ENCODE assay signal across 8 cellular contexts in the genomic region with DNA sequence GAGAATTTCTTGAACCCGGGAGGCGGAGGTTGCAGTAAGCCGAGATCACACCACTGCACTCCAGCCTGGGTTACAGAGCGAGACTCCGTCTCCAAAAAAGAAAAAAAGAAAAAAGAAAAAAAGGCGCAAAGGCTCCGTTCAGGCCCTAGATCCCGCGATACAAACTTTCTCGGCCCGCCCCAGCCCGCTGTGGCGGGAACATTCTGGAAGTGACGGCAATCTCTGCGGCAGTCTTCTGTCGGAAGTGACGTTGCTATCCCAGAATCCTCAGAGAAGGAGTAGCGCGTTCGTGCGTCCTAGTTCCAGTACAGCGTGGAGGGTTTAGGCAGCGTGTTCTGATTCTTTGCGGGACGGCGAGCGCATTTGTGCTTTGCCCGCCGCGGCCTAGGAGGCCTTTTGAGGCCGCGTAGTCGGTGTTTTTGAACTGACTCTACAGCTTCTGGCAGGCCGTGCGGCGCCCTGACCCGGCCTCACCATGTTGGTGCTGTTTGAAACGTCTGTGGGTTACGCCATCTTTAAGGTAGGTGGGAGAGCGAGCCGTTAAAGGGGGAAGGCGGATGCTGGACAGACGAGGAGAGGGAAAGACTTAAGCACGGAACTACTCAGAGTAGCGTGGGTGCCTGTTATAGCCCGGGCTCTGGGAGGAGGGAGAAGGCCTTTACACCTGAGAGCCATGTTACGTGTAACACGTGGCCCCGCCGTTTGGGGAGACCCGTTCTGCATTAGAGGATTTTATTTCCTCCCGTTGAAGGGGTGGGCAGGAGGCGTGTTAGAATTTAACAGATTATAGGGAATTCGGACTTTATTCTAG. TPM values are rescaled to one million over a fixed set of nuclear protein-coding genes. Genes with fewer than 3 reads are reported as not detected.
DNase-seq lines count a peak whose midpoint lies in the region; ATAC-seq and TF ChIP-seq lines count a peak whose summit lies in the region.

A gene with protein sequence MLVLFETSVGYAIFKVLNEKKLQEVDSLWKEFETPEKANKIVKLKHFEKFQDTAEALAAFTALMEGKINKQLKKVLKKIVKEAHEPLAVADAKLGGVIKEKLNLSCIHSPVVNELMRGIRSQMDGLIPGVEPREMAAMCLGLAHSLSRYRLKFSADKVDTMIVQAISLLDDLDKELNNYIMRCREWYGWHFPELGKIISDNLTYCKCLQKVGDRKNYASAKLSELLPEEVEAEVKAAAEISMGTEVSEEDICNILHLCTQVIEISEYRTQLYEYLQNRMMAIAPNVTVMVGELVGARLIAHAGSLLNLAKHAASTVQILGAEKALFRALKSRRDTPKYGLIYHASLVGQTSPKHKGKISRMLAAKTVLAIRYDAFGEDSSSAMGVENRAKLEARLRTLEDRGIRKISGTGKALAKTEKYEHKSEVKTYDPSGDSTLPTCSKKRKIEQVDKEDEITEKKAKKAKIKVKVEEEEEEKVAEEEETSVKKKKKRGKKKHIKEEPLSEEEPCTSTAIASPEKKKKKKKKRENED (plus strand): TSS at position 297 of the 811 bp plus-strand sequence. CDS start 179 bp downstream, at position 476.

- intact Hi-C loops in left lung (cut with DNase I): no loop called here

- ATAC-seq in GM19372 (IDR thresholded peaks at IDR 0.05; ENCODE audit: low read depth, unreplicated experiment) (peak; percentile 84), HG03558 (IDR thresholded peaks at IDR 0.05; ENCODE audit: extremely low read depth, unreplicated experiment) (peak; percentile 74), left lung (peak; percentile 97)

- H3K27ac ChIP-seq in left lung: peak within 1 kb of the TSS; percentile 96 to 99

- DNase-seq in C1 segment of cervical spinal cord (lab: John Stamatoyannopoulos, UW) (peak; percentile 49 to 94 (median 90)), NCI-H748 treated with DMSO at 0.1 percent for 48 hours (lab: John Stamatoyannopoulos, UW) (peak; percentile 87), dermis blood vessel endothelial cell (peak; percentile 97), left lung (peak; percentile 92 to 94)
- DNase-seq in activated CD4-positive, alpha-beta T cell treated with anti-CD3 and anti-CD28 coated beads, Interleukin-2, amount 50 U/mL, for 24 hours (ENCODE audit: low read depth in 1 of 2, low spot score in 1 of 2): peak; percentile 69 to 90
- DNase-seq in stimulated activated CD4-positive, alpha-beta T cell treated with anti-CD3 and anti-CD28 coated beads, Interleukin-2, amount 100 ng/mL, for 48 hours: peak; percentile 77 to 82

- no peaks in the 10 kb centered on the region for H3K36me3 ChIP-seq in left lung

- peaks cover 8 to 32% of the 10 kb centered on the region in 2 donors for H3K4me1 ChIP-seq in left lung

- no peaks in the 10 kb centered on the region for H3K9me3 ChIP-seq in left lung

- peak within 1 kb of the TSS; percentile 82 to 96 for H3K4me3 ChIP-seq in left lung

- no peaks in the 10 kb centered on the region for H3K27me3 ChIP-seq in left lung

- TF ChIP-seq CTCF in left lung (IDR thresholded peaks at IDR 0.05): no peak

RNA-seq across cellular contexts. Expression of the gene that starts here (rescaled TPM):
- 55.1 and 61.6 TPM in 2 replicates for total RNA-seq in dermis blood vessel endothelial cell
- 10 to 100 TPM; 35.3 to 61.4 TPM for total RNA-seq in left lung

Comparison
In these comparisons a context has a peak if more than half of its experiments do, and no peak if none do; other contexts are left out.
1. Peak in every context shown above with its lines: DNase-seq, ATAC-seq, H3K4me3 ChIP-seq and H3K27ac ChIP-seq.